1 cellular context compared by ENCODE assay signal in genomic region chr7:33043875-33044718, GRCh38.
TF ChIP-seq lines count a peak whose summit lies in the region.

No MANE protein-coding gene starts in this region.

TF ChIP-seq in HepG2, 621 proteins besides CTCF, POLR2A, EP300 and RAD21 (continued from another document and continues in another):
- TF ChIP-seq SKIL (CRISPR knock-in tag; IDR thresholded peaks at IDR 0.05; ENCODE audit: borderline replicate concordance) (no peak), KDM6A (CRISPR knock-in tag; IDR thresholded peaks at IDR 0.05; ENCODE audit: low read depth) (peak; percentile 94), HOXA9 (CRISPR knock-in tag; IDR thresholded peaks at IDR 0.05; ENCODE audit: borderline replicate concordance) (no peak), ZFP1 (CRISPR knock-in tag; IDR thresholded peaks at IDR 0.05) (no peak), NFYC (CRISPR knock-in tag; IDR thresholded peaks at IDR 0.05) (no peak), GTF3A (CRISPR knock-in tag; conservative IDR thresholded peaks at IDR 0.05) (no peak), ZNF335 (CRISPR knock-in tag; IDR thresholded peaks at IDR 0.05) (no peak), ZNF615 (CRISPR knock-in tag; IDR thresholded peaks at IDR 0.05; ENCODE audit: borderline replicate concordance) (no peak), ZNF142 (CRISPR knock-in tag; IDR thresholded peaks at IDR 0.05) (no peak), AFF4 (CRISPR knock-in tag; IDR thresholded peaks at IDR 0.05) (no peak), ZNF121 (CRISPR knock-in tag; IDR thresholded peaks at IDR 0.05) (no peak), FOSL2 (CRISPR knock-in tag; IDR thresholded peaks at IDR 0.05) (no peak), ZNF749 (CRISPR knock-in tag; IDR thresholded peaks at IDR 0.05; ENCODE audit: borderline replicate concordance) (no peak), SMARCE1 (IDR thresholded peaks at IDR 0.05; ENCODE audit: borderline replicate concordance) (no peak), PHF20 (CRISPR knock-in tag; IDR thresholded peaks at IDR 0.05) (no peak), HMGA1 (CRISPR knock-in tag; conservative IDR thresholded peaks at IDR 0.05) (no peak), RNF219 (CRISPR knock-in tag; IDR thresholded peaks at IDR 0.05) (no peak), NFKB2 (CRISPR knock-in tag; IDR thresholded peaks at IDR 0.05; ENCODE audit: borderline replicate concordance) (no peak), PRDM4 (CRISPR knock-in tag; IDR thresholded peaks at IDR 0.05; ENCODE audit: borderline replicate concordance) (no peak), TCF7L2 (IDR thresholded peaks at IDR 0.05; ENCODE audit: low read depth, low read length) (no peak)
- TF ChIP-seq, protein P1, sequence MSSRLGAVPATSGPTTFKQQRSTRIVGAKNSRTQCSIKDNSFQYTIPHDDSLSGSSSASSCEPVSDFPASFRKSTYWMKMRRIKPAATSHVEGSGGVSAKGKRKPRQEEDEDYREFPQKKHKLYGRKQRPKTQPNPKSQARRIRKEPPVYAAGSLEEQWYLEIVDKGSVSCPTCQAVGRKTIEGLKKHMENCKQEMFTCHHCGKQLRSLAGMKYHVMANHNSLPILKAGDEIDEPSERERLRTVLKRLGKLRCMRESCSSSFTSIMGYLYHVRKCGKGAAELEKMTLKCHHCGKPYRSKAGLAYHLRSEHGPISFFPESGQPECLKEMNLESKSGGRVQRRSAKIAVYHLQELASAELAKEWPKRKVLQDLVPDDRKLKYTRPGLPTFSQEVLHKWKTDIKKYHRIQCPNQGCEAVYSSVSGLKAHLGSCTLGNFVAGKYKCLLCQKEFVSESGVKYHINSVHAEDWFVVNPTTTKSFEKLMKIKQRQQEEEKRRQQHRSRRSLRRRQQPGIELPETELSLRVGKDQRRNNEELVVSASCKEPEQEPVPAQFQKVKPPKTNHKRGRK (CRISPR knock-in tag; IDR thresholded peaks at IDR 0.05) = no peak
- TF ChIP-seq, protein P2, sequence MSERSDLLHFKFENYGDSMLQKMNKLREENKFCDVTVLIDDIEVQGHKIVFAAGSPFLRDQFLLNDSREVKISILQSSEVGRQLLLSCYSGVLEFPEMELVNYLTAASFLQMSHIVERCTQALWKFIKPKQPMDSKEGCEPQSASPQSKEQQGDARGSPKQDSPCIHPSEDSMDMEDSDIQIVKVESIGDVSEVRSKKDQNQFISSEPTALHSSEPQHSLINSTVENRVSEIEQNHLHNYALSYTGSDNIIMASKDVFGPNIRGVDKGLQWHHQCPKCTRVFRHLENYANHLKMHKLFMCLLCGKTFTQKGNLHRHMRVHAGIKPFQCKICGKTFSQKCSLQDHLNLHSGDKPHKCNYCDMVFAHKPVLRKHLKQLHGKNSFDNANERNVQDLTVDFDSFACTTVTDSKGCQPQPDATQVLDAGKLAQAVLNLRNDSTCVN (CRISPR knock-in tag; IDR thresholded peaks at IDR 0.05; ENCODE audit: borderline replicate concordance) = no peak
- TF ChIP-seq, protein P3, sequence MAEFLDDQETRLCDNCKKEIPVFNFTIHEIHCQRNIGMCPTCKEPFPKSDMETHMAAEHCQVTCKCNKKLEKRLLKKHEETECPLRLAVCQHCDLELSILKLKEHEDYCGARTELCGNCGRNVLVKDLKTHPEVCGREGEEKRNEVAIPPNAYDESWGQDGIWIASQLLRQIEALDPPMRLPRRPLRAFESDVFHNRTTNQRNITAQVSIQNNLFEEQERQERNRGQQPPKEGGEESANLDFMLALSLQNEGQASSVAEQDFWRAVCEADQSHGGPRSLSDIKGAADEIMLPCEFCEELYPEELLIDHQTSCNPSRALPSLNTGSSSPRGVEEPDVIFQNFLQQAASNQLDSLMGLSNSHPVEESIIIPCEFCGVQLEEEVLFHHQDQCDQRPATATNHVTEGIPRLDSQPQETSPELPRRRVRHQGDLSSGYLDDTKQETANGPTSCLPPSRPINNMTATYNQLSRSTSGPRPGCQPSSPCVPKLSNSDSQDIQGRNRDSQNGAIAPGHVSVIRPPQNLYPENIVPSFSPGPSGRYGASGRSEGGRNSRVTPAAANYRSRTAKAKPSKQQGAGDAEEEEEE (CRISPR knock-in tag; IDR thresholded peaks at IDR 0.05; ENCODE audit: borderline replicate concordance) = no peak
- TF ChIP-seq, protein P4, sequence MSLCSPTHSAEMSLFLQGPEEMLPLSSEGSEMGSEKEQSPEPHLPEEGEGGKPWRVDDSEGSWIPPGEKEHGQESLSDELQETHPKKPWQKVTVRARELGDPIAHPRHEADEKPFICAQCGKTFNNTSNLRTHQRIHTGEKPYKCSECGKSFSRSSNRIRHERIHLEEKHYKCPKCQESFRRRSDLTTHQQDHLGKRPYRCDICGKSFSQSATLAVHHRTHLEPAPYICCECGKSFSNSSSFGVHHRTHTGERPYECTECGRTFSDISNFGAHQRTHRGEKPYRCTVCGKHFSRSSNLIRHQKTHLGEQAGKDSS (CRISPR knock-in tag; IDR thresholded peaks at IDR 0.05; ENCODE audit: borderline replicate concordance, low read depth) = no peak
- TF ChIP-seq, protein P5, sequence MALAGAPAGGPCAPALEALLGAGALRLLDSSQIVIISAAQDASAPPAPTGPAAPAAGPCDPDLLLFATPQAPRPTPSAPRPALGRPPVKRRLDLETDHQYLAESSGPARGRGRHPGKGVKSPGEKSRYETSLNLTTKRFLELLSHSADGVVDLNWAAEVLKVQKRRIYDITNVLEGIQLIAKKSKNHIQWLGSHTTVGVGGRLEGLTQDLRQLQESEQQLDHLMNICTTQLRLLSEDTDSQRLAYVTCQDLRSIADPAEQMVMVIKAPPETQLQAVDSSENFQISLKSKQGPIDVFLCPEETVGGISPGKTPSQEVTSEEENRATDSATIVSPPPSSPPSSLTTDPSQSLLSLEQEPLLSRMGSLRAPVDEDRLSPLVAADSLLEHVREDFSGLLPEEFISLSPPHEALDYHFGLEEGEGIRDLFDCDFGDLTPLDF (CRISPR knock-in tag; IDR thresholded peaks at IDR 0.05) = no peak
- TF ChIP-seq, protein P6, sequence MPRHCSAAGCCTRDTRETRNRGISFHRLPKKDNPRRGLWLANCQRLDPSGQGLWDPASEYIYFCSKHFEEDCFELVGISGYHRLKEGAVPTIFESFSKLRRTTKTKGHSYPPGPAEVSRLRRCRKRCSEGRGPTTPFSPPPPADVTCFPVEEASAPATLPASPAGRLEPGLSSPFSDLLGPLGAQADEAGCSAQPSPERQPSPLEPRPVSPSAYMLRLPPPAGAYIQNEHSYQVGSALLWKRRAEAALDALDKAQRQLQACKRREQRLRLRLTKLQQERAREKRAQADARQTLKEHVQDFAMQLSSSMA (CRISPR knock-in tag; IDR thresholded peaks at IDR 0.05) = no peak
